Comparison of ENCODE assay signal across 27 cellular contexts in the genomic region with DNA sequence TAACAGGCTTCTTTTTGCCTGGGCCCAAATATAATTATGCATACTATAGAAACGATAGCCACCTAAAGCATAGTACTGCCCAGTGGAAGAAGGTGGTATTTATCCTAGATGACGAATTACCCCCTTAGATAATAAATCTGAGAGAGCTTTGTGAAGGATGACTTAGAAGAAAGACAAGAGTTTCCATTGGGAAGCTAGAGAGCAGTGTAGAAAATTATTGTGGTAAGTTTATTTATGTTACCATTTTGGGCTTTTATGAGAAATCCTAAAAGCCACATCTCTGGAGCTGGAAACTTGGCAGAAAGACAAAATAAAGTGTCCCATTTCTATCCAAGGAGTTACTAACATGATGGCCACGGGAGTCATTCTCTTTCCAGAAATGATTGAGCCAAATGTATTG.
"Had no signal": no experiment of that assay in that cellular context is flagged by ENCODE, and none has a peak within 500 bp of the region (broad histone marks: within the 10 kb centered on the region; RNA-seq: fewer than 3 reads in every experiment).

No MANE protein-coding gene starts in this region.

- H3K4me3 ChIP-seq: ascending aorta, breast epithelium, cardiac muscle cell, colonic mucosa, esophagus squamous epithelium, gastroesophageal sphincter had no signal

- H3K36me3 ChIP-seq: ascending aorta, breast epithelium, cardiac muscle cell, colonic mucosa, esophagus squamous epithelium, gastroesophageal sphincter had no signal

- H3K27me3 ChIP-seq: ascending aorta, breast epithelium, cardiac muscle cell, colonic mucosa, esophagus squamous epithelium, gastroesophageal sphincter had no signal

- H3K4me1 ChIP-seq: ascending aorta, breast epithelium, colonic mucosa, gastroesophageal sphincter had no signal

- H3K27ac ChIP-seq: ascending aorta, breast epithelium, cardiac muscle cell, colonic mucosa, epithelial cell of prostate, esophagus squamous epithelium, gastroesophageal sphincter had no signal

- ATAC-seq: activated CD4-positive, alpha-beta T cell treated with anti-CD3 and anti-CD28 coated beads for 36 hours; activated naive CD4-positive, alpha-beta T cell treated with anti-CD3 and anti-CD28 coated beads, Interleukin-2, amount 50 U/mL, for 72 hours; activated T-cell treated with anti-CD3 and anti-CD28 coated beads, Interleukin-2, amount 50 U/mL, for 72 hours; gastroesophageal sphincter had no signal

- H3K9me3 ChIP-seq: ascending aorta, breast epithelium, colonic mucosa, esophagus squamous epithelium, gastroesophageal sphincter had no signal

- DNase-seq: activated CD4-positive, alpha-beta memory T cell treated with anti-CD3 and anti-CD28 coated beads, Interleukin-2, amount 10 ng/mL, durations not matched to agents 7 days and 5 days; activated CD4-positive, alpha-beta T cell treated with anti-CD3 and anti-CD28 coated beads for 36 hours; activated CD4-positive, alpha-beta T cell treated with anti-CD3 and anti-CD28 coated beads, Interleukin-2, amount 10 ng/mL, durations not matched to agents 24 days and 14 days; activated CD4-positive, alpha-beta T cell treated with anti-CD3 and anti-CD28 coated beads, Interleukin-2, amount 50 U/mL, for 4 hours; activated CD4-positive, CD25-positive, alpha-beta regulatory T cell; activated CD4-positive, CD25-positive, alpha-beta regulatory T cell treated with anti-CD3 and anti-CD28 coated beads, Interleukin-2, amount 50 U/mL, for 72 hours; activated CD8-positive, alpha-beta memory T cell treated with anti-CD3 and anti-CD28 coated beads, Interleukin-2, amount 50 U/mL, for 48 hours; activated gamma-delta T cell; activated naive CD4-positive, alpha-beta T cell; activated naive CD4-positive, alpha-beta T cell treated with anti-CD3 and anti-CD28 coated beads, Interleukin-2, amount 10 ng/mL, durations not matched to agents 7 days and 5 days; activated naive CD8-positive, alpha-beta T cell treated with anti-CD3 and anti-CD28 coated beads, Interleukin-2, amount 10 ng/mL, durations not matched to agents 7 days and 5 days; activated T-cell treated with anti-CD3 and anti-CD28 coated beads for 4 hours; activated T-cell treated with anti-CD3 and anti-CD28 coated beads, Interleukin-2, amount 50 U/mL, for 24 hours; activated T-cell treated with anti-CD3 and anti-CD28 coated beads, Interleukin-2, amount 50 U/mL, for 72 hours; central memory CD4-positive, alpha-beta T cell; cerebellar nuclear complex; colonic mucosa; effector CD8-positive, alpha-beta T cell; esophagus squamous epithelium; foreskin melanocyte; T-helper 2 cell had no signal
